In genomic region chr4:173500841-173501591, GRCh38 we compare ENCODE assay signal across 13 cellular contexts. TPM values are rescaled to one million over a fixed set of nuclear protein-coding genes. Genes with fewer than 3 reads are reported as not detected.
DNase-seq lines count a peak whose midpoint lies in the region; ATAC-seq and TF ChIP-seq lines count a peak whose summit lies in the region.
"Had no signal": no experiment of that assay in that cellular context is flagged by ENCODE, and none has a peak within 500 bp of the region (broad histone marks: within the 10 kb centered on the region; RNA-seq: fewer than 3 reads in every experiment).

No MANE protein-coding gene starts in this region.

- intact Hi-C loops in activated CD4-positive, alpha-beta memory T cell treated with anti-CD3 and anti-CD28 coated beads for 36 hours (cut with micrococcal nuclease), result no loop called here

- ATAC-seq in stimulated activated naive B cell treated with anti-CD40 and anti-IgM and Interleukin-4, amounts not matched to agents 10 μg/mL and 1 μg/mL and 100 μg/mL, for 72 hours (replicated peaks), result peak; percentile 63 to 68
- ATAC-seq: sciatic nerve had no signal

- H3K27me3 ChIP-seq in BE2C, result no peaks in the 10 kb centered on the region

- POLR2A ChIA-PET in activated CD4-positive, alpha-beta memory T cell treated with anti-CD3 and anti-CD28 coated beads, Interleukin-2, amount 10 ng/mL, durations not matched to agents 7 days and 5 days (lab: Charles Lee), result no interaction called here
- POLR2A ChIA-PET in activated CD4-positive, alpha-beta memory T cell treated with anti-CD3 and anti-CD28 coated beads for 36 hours (lab: Charles Lee), result no interaction called here

- peaks cover 2% of the 10 kb centered on the region for H3K36me3 Mint-ChIP-seq in activated CD4-positive, alpha-beta memory T cell treated with anti-CD3 and anti-CD28 coated beads, Interleukin-2, amount 10 ng/mL, durations not matched to agents 7 days and 5 days (ENCODE audit: low read depth)
- peaks cover 12% of the 10 kb centered on the region for H3K36me3 Mint-ChIP-seq in activated CD4-positive, alpha-beta memory T cell treated with anti-CD3 and anti-CD28 coated beads for 36 hours
- peaks cover 3% of the 10 kb centered on the region for H3K36me3 Mint-ChIP-seq in activated naive CD8-positive, alpha-beta T cell
- H3K36me3 Mint-ChIP-seq in immature natural killer cell, result peaks cover 3 to 12% (median 4%) of the 10 kb centered on the region in 3 donors
- peaks cover 6 to 9% of the 10 kb centered on the region in 2 donors for H3K36me3 Mint-ChIP-seq in stimulated activated naive B cell treated with anti-CD40 and anti-IgM and Interleukin-4, amounts not matched to agents 10 μg/mL and 1 μg/mL and 100 μg/mL, for 72 hours

- H3K4me1 Mint-ChIP-seq in activated CD4-positive, alpha-beta memory T cell treated with anti-CD3 and anti-CD28 coated beads, Interleukin-2, amount 10 ng/mL, durations not matched to agents 7 days and 5 days, result peaks cover 3% of the 10 kb centered on the region
- H3K4me1 Mint-ChIP-seq in activated CD4-positive, alpha-beta memory T cell treated with anti-CD3 and anti-CD28 coated beads for 36 hours (ENCODE audit: low read depth), result peaks cover 12% of the 10 kb centered on the region
- H3K4me1 Mint-ChIP-seq in activated naive CD8-positive, alpha-beta T cell (ENCODE audit: low read depth), result peaks cover 15% of the 10 kb centered on the region
- peaks cover 15 to 26% of the 10 kb centered on the region in 2 donors for H3K4me1 Mint-ChIP-seq in immature natural killer cell
- H3K4me1 Mint-ChIP-seq in stimulated activated naive B cell treated with anti-CD40 and anti-IgM and Interleukin-4, amounts not matched to agents 10 μg/mL and 1 μg/mL and 100 μg/mL, for 72 hours, result peaks cover 23 to 30% of the 10 kb centered on the region in 2 donors

- no peak for TF ChIP-seq CTCF in BE2C (IDR thresholded peaks at IDR 0.05; ENCODE audit: low read depth, low read length)

- peak overlapping the region; percentile 8 for H3K4me3 Mint-ChIP-seq in activated CD4-positive, alpha-beta memory T cell treated with anti-CD3 and anti-CD28 coated beads, Interleukin-2, amount 10 ng/mL, durations not matched to agents 7 days and 5 days
- no peak overlapping the region for H3K4me3 Mint-ChIP-seq in activated CD4-positive, alpha-beta memory T cell treated with anti-CD3 and anti-CD28 coated beads for 36 hours
- H3K4me3 Mint-ChIP-seq in activated naive CD8-positive, alpha-beta T cell, result peak overlapping the region; percentile 68
- H3K4me3 Mint-ChIP-seq in immature natural killer cell, result peak overlapping the region; percentile 64 to 78 (median 69)
- peak overlapping the region; percentile 69 to 80 for H3K4me3 Mint-ChIP-seq in stimulated activated naive B cell treated with anti-CD40 and anti-IgM and Interleukin-4, amounts not matched to agents 10 μg/mL and 1 μg/mL and 100 μg/mL, for 72 hours

- no peaks in the 10 kb centered on the region for H3K36me3 ChIP-seq in BE2C

- H3K27ac Mint-ChIP-seq in activated CD4-positive, alpha-beta memory T cell treated with anti-CD3 and anti-CD28 coated beads, Interleukin-2, amount 10 ng/mL, durations not matched to agents 7 days and 5 days, result no peak overlapping the region
- H3K27ac Mint-ChIP-seq in activated CD4-positive, alpha-beta memory T cell treated with anti-CD3 and anti-CD28 coated beads for 36 hours, result no peak overlapping the region
- no peak overlapping the region for H3K27ac Mint-ChIP-seq in activated naive CD8-positive, alpha-beta T cell
- no peak overlapping the region for H3K27ac Mint-ChIP-seq in immature natural killer cell
- peak overlapping the region; percentile 79 for H3K27ac Mint-ChIP-seq in stimulated activated naive B cell treated with anti-CD40 and anti-IgM and Interleukin-4, amounts not matched to agents 10 μg/mL and 1 μg/mL and 100 μg/mL, for 72 hours

- H3K9me3 Mint-ChIP-seq in activated CD4-positive, alpha-beta memory T cell treated with anti-CD3 and anti-CD28 coated beads, Interleukin-2, amount 10 ng/mL, durations not matched to agents 7 days and 5 days, result peaks cover 2% of the 10 kb centered on the region
- peaks cover 1% of the 10 kb centered on the region for H3K9me3 Mint-ChIP-seq in activated CD4-positive, alpha-beta memory T cell treated with anti-CD3 and anti-CD28 coated beads for 36 hours
- no peaks in the 10 kb centered on the region for H3K9me3 Mint-ChIP-seq in activated naive CD8-positive, alpha-beta T cell (ENCODE audit: low read depth)
- H3K9me3 Mint-ChIP-seq in immature natural killer cell, result peaks cover 4 to 37% (median 8%) of the 10 kb centered on the region in 6 donors
- peaks cover 0 to 11% of the 10 kb centered on the region in 2 donors for H3K9me3 Mint-ChIP-seq in stimulated activated naive B cell treated with anti-CD40 and anti-IgM and Interleukin-4, amounts not matched to agents 10 μg/mL and 1 μg/mL and 100 μg/mL, for 72 hours

- peaks cover 59% of the 10 kb centered on the region for H3K27me3 Mint-ChIP-seq in activated CD4-positive, alpha-beta memory T cell treated with anti-CD3 and anti-CD28 coated beads, Interleukin-2, amount 10 ng/mL, durations not matched to agents 7 days and 5 days
- peaks cover 66% of the 10 kb centered on the region for H3K27me3 Mint-ChIP-seq in activated CD4-positive, alpha-beta memory T cell treated with anti-CD3 and anti-CD28 coated beads for 36 hours
- H3K27me3 Mint-ChIP-seq in activated naive CD8-positive, alpha-beta T cell, result peaks cover 55% of the 10 kb centered on the region
- H3K27me3 Mint-ChIP-seq in immature natural killer cell (ENCODE audit: low read depth in 3 of 3), result peaks cover 34 to 43% (median 38%) of the 10 kb centered on the region in 3 donors
- H3K27me3 Mint-ChIP-seq in stimulated activated naive B cell treated with anti-CD40 and anti-IgM and Interleukin-4, amounts not matched to agents 10 μg/mL and 1 μg/mL and 100 μg/mL, for 72 hours, result peaks cover 58 to 65% of the 10 kb centered on the region in 2 donors

- H3K4me3 ChIP-seq in BE2C (ENCODE audit: low read depth, low read length), result no peak overlapping the region

- DNase-seq in activated CD4-positive, alpha-beta memory T cell treated with anti-CD3 and anti-CD28 coated beads, Interleukin-2, amount 10 ng/mL, durations not matched to agents 7 days and 5 days, result no peak
- DNase-seq in activated CD4-positive, alpha-beta memory T cell treated with anti-CD3 and anti-CD28 coated beads for 36 hours, result no peak
- DNase-seq in immature natural killer cell (no peak), NCI-H510A (lab: John Stamatoyannopoulos, UW) (no peak), NCI-H2171 (lab: John Stamatoyannopoulos, UW) (no peak), BE2C (no peak)
- DNase-seq in stimulated activated naive B cell treated with anti-CD40 and anti-IgM and Interleukin-4, amounts not matched to agents 10 μg/mL and 1 μg/mL and 100 μg/mL, for 72 hours, result peak; percentile 34
- DNase-seq: ACHN; activated effector memory CD4-positive, alpha-beta T cell treated with Interleukin-2 at 50 U/mL for 16 hours; SHP77 treated with DMSO at 0.1 percent for 48 hours had no signal

- CTCF ChIA-PET in activated CD4-positive, alpha-beta memory T cell treated with anti-CD3 and anti-CD28 coated beads, Interleukin-2, amount 10 ng/mL, durations not matched to agents 7 days and 5 days (lab: Charles Lee), result interaction anchor here (1.1 kb wide), 2 partner anchors 8 to 76 kb away, joined by 3 read pairs; no protein-coding TSS in a partner anchor
- CTCF ChIA-PET in activated CD4-positive, alpha-beta memory T cell treated with anti-CD3 and anti-CD28 coated beads for 36 hours (lab: Charles Lee), result no interaction called here

- no peaks in the 10 kb centered on the region for H3K9me3 ChIP-seq in BE2C

- peaks cover 7% of the 10 kb centered on the region for H3K4me1 ChIP-seq in BE2C

RNA-seq across cellular contexts. Expression of gene HAND2, which starts 29.0 kb away (rescaled TPM):
- not detected for total RNA-seq in activated CD4-positive, alpha-beta memory T cell treated with anti-CD3 and anti-CD28 coated beads, Interleukin-2, amount 10 ng/mL, durations not matched to agents 7 days and 5 days
- total RNA-seq in activated CD4-positive, alpha-beta memory T cell treated with anti-CD3 and anti-CD28 coated beads for 36 hours, result not detected
- not detected for polyA plus RNA-seq in immature natural killer cell
- polyA plus RNA-seq in BE2C (2012; ENCODE audit: insufficient read depth, insufficient read length, low read depth), result 244 TPM
- total RNA-seq: M059J had no signal
